27 cellular contexts compared by ENCODE assay signal in genomic region chr3:34696831-34697230, GRCh38.
"Had no signal": no experiment of that assay in that cellular context is flagged by ENCODE, and none has a peak within 500 bp of the region (broad histone marks: within the 10 kb centered on the region; RNA-seq: fewer than 3 reads in every experiment).

No MANE protein-coding gene starts in this region.

- H3K36me3 Mint-ChIP-seq: neural progenitor cell had no signal

- H3K9ac ChIP-seq: neural progenitor cell had no signal

- H3K4me1 Mint-ChIP-seq: naive thymus-derived CD4-positive, alpha-beta T cell; nephron; neural progenitor cell; stimulated activated naive CD8-positive, alpha-beta T cell treated with anti-CD3 and anti-CD28 coated beads, Interleukin-15, amount 100 ng/mL, for 72 hours had no signal

- H3K27ac ChIP-seq: dorsolateral prefrontal cortex, gastrocnemius medialis, heart left ventricle, left lung, neural progenitor cell, prostate gland, right atrium auricular region, suprapubic skin, transverse colon, vagina had no signal

- ATAC-seq: gastrocnemius medialis; heart left ventricle; left cardiac atrium; left lung; naive thymus-derived CD4-positive, alpha-beta T cell; sciatic nerve; stimulated activated naive CD8-positive, alpha-beta T cell treated with anti-CD3 and anti-CD28 coated beads, Interleukin-15, amount 100 ng/mL, for 72 hours had no signal

- H3K36me3 ChIP-seq: gastrocnemius medialis, heart left ventricle, left lung, neural progenitor cell, prostate gland, right atrium auricular region, suprapubic skin, transverse colon, vagina had no signal

- H3K27me3 Mint-ChIP-seq: stimulated activated naive CD8-positive, alpha-beta T cell treated with anti-CD3 and anti-CD28 coated beads, Interleukin-15, amount 100 ng/mL, for 72 hours had no signal

- H3K9me3 ChIP-seq: gastrocnemius medialis, prostate gland, transverse colon had no signal

- DNase-seq: cortex of kidney; dorsolateral prefrontal cortex; effector CD4-positive, alpha-beta T cell; foreskin fibroblast; gastrocnemius medialis; heart left ventricle; hippocampal formation; left cardiac atrium; left lung; mesendoderm; midbrain; naive thymus-derived CD4-positive, alpha-beta T cell; stimulated activated CD4-positive, alpha-beta T cell treated with anti-CD3 and anti-CD28 coated beads, Interleukin-12 subunit alpha, Interleukin-12 subunit beta, amount 100 ng/mL, for 4 hours; stimulated activated CD4-positive, alpha-beta T cell treated with anti-CD3 and anti-CD28 coated beads, Interleukin-1b, Interleukin-23, amount 100 ng/mL, for 48 hours; stimulated activated CD4-positive, alpha-beta T cell treated with anti-CD3 and anti-CD28 coated beads, Interleukin-4, amount 100 ng/mL, for 1 hour; stimulated activated CD8-positive, alpha-beta memory T cell treated with anti-CD3 and anti-CD28 coated beads, Interleukin-4, amount 100 ng/mL, for 48 hours; stimulated activated naive CD4-positive, alpha-beta T cell; stimulated activated naive CD8-positive, alpha-beta T cell treated with anti-CD3 and anti-CD28 coated beads, Interleukin-15, amount 100 ng/mL, for 72 hours; transverse colon had no signal

- H3K4me3 ChIP-seq: dorsolateral prefrontal cortex, gastrocnemius medialis, heart left ventricle, left lung, neural progenitor cell, prostate gland, right atrium auricular region, smooth muscle cell, suprapubic skin, transverse colon, vagina had no signal

- H3K4me3 Mint-ChIP-seq: naive thymus-derived CD4-positive, alpha-beta T cell; nephron; neural progenitor cell; stimulated activated naive CD8-positive, alpha-beta T cell treated with anti-CD3 and anti-CD28 coated beads, Interleukin-15, amount 100 ng/mL, for 72 hours had no signal

- H3K27ac Mint-ChIP-seq: naive thymus-derived CD4-positive, alpha-beta T cell; nephron; neural progenitor cell; stimulated activated naive CD8-positive, alpha-beta T cell treated with anti-CD3 and anti-CD28 coated beads, Interleukin-15, amount 100 ng/mL, for 72 hours had no signal

- H2AFZ ChIP-seq: neural progenitor cell had no signal

- H3K27me3 ChIP-seq: dorsolateral prefrontal cortex, gastrocnemius medialis, heart left ventricle, left lung, neural progenitor cell, right atrium auricular region, suprapubic skin, transverse colon, vagina had no signal

- H3K4me1 ChIP-seq: gastrocnemius medialis, heart left ventricle, left lung, neural progenitor cell, prostate gland, right atrium auricular region, suprapubic skin, transverse colon, vagina had no signal

- H3K4me2 ChIP-seq: neural progenitor cell, smooth muscle cell had no signal
